In genomic region chr12:101761347-101761746, GRCh38 we compare ENCODE assay signal across 18 cellular contexts. TPM values are rescaled to one million over a fixed set of nuclear protein-coding genes. Genes with fewer than 3 reads are reported as not detected.
A peak's percentile ranks its signal among the peaks of the same experiment; 100 is the strongest.
DNase-seq lines count a peak whose midpoint lies in the region; ATAC-seq and TF ChIP-seq lines count a peak whose summit lies in the region.
"Had no signal": no experiment of that assay in that cellular context is flagged by ENCODE, and none has a peak within 500 bp of the region (broad histone marks: within the 10 kb centered on the region; RNA-seq: fewer than 3 reads in every experiment).

No MANE protein-coding gene starts in this region.

- H4K8ac ChIP-seq in IMR-90 (ENCODE audit: low read depth in 2 of 2, low read length in 2 of 2) = no peak overlapping the region

- no peak overlapping the region for H2AFZ ChIP-seq in IMR-90 (replicated peaks; ENCODE audit: low read length, poor library complexity)
- H2AFZ ChIP-seq: PC-9 had no signal

- no peak overlapping the region for H3K4me2 ChIP-seq in IMR-90 (ENCODE audit: low read depth, low read length)
- H3K4me2 ChIP-seq: PC-9 had no signal

- no peaks in the 10 kb centered on the region for H3K9me3 Mint-ChIP-seq in chondrocyte (ENCODE audit: low read depth)

- H3K27ac ChIP-seq in IMR-90 (ENCODE audit: insufficient read depth, low read length) (no peak overlapping the region), left lung (peak overlapping the region in 1 of 2 donors; percentile 45)
- H3K27ac ChIP-seq: PC-9, SK-N-MC had no signal

- dilution Hi-C loops in IMR-90 (cut with HindIII; ENCODE audit: low sequenced_read_pairs, unreplicated experiment) = no loop called here

- no peaks in the 10 kb centered on the region for H3K4me1 ChIP-seq in IMR-90 (ENCODE audit: control insufficient read depth, insufficient read depth, low read length)
- H3K4me1 ChIP-seq in left lung = peaks cover 6 to 23% of the 10 kb centered on the region in 2 donors

- TF ChIP-seq RAD21 in IMR-90 (IDR thresholded peaks at IDR 0.05; ENCODE audit: low read length) = no peak

- WGBS in IMR-90 (ENCODE audit: extremely low coverage in 2 of 2, insufficient read length in 1 of 2), 2 experiments = no CpG with 5 or more reads among the region's 5 CpGs

- no peak overlapping the region for H3K4me3 Mint-ChIP-seq in chondrocyte (ENCODE audit: unreplicated experiment)

- no peak overlapping the region for H3K18ac ChIP-seq in IMR-90 (ENCODE audit: low read depth, low read length)

- H3K36me3 Mint-ChIP-seq in chondrocyte (ENCODE audit: low read depth) = peaks cover 5% of the 10 kb centered on the region

- H4K5ac ChIP-seq in IMR-90 (ENCODE audit: low read depth, low read length) = no peak overlapping the region

- TF ChIP-seq POLR2A in IMR-90 (IDR thresholded peaks at IDR 0.05; ENCODE audit: low read depth, low read length) (no peak), GM18505 (IDR thresholded peaks at IDR 0.05; ENCODE audit: borderline replicate concordance, extremely low read depth, insufficient read depth, insufficient read length) (no peak)

- no peaks in the 10 kb centered on the region for H3K9me3 ChIP-seq in IMR-90 (ENCODE audit: control insufficient read depth, insufficient read depth, low read length)
- H3K9me3 ChIP-seq in left lung = no peaks in the 10 kb centered on the region

- no peak overlapping the region for H3K4me3 ChIP-seq in IMR-90 (ENCODE audit: insufficient read depth, low read depth, low read length)
- H3K4me3 ChIP-seq in left lung = no peak overlapping the region
- H3K4me3 ChIP-seq: GM12878, PC-9, SK-N-MC had no signal

- no peak overlapping the region for H3K14ac ChIP-seq in IMR-90 (replicated peaks; ENCODE audit: low read depth, low read length)

- DNase-seq in IMR-90 = peak; percentile 79
- DNase-seq in chondrocyte (ENCODE audit: low spot score) = no peak
- no peak for DNase-seq in left lung
- DNase-seq in posterior cingulate gyrus = no peak
- no peak for DNase-seq in NCI-H2227 (lab: John Stamatoyannopoulos, UW; ENCODE audit: unreplicated experiment)
- DNase-seq: C1 segment of cervical spinal cord, DMS153, HCEC 1CT, NCI-H1048, NCI-H146, NCI-H2081 treated with DMSO at 0.1 percent for 48 hours, NCI-H69, PC-9 had no signal

- no peak overlapping the region for H2BK20ac ChIP-seq in IMR-90 (ENCODE audit: low read depth, low read length)

- no peak for TF ChIP-seq CTCF in IMR-90 (conservative IDR thresholded peaks at IDR 0.05; ENCODE audit: low read depth, low read length)
- no peak for TF ChIP-seq CTCF in chondrocyte (IDR thresholded peaks at IDR 0.05)
- no peak for TF ChIP-seq CTCF in left lung (IDR thresholded peaks at IDR 0.05)

- in situ Hi-C loops in IMR-90 (cut with MboI; ENCODE audit: low sequenced_read_pairs) = loop anchor here (10.0 kb wide), 1 partner anchor 347 kb away; no protein-coding TSS in a partner anchor

- H2BK5ac ChIP-seq in IMR-90 (ENCODE audit: low read depth, low read length, poor library complexity, severe bottlenecking) = no peak overlapping the region

- H3K36me3 ChIP-seq in IMR-90 (ENCODE audit: control insufficient read depth, insufficient read depth, low read length) (peaks cover 9% of the 10 kb centered on the region), left lung (peaks cover 0 to 52% of the 10 kb centered on the region in 2 donors)

- H3K4ac ChIP-seq in IMR-90 (ENCODE audit: low read depth, low read length) = no peak overlapping the region

- peaks cover 9% of the 10 kb centered on the region for H3K4me1 Mint-ChIP-seq in chondrocyte (ENCODE audit: low read depth)

- H3K79me1 ChIP-seq in IMR-90 (ENCODE audit: low read depth in 1 of 2, low read length in 2 of 2) = no peaks in the 10 kb centered on the region

- H2AK5ac ChIP-seq in IMR-90 (ENCODE audit: low read depth, low read length) = no peak overlapping the region

- no peak overlapping the region for H2BK120ac ChIP-seq in IMR-90 (ENCODE audit: low read depth, low read length)

- H2BK15ac ChIP-seq in IMR-90 (ENCODE audit: low read depth, low read length) = no peak overlapping the region

- intact Hi-C loops in IMR-90 (cut with micrococcal nuclease) = loop anchor here (5.0 kb wide), 1 partner anchor 269 kb away; no protein-coding TSS in a partner anchor
- intact Hi-C loops in left lung (cut with DNase I) = no loop called here
- intact Hi-C loops in posterior cingulate gyrus (cut with DNase I) = loop anchor here (10.0 kb wide), 1 partner anchor 187 kb away; no protein-coding TSS in a partner anchor

- no peak overlapping the region for H3K23ac ChIP-seq in IMR-90 (ENCODE audit: low read depth, low read length)

- no peaks in the 10 kb centered on the region for H3K27me3 ChIP-seq in IMR-90 (ENCODE audit: control insufficient read depth, insufficient read depth, low read length)
- H3K27me3 ChIP-seq in left lung = no peaks in the 10 kb centered on the region

- no peaks in the 10 kb centered on the region for H3K27me3 Mint-ChIP-seq in chondrocyte (ENCODE audit: low read depth)

- no peaks in the 10 kb centered on the region for H4K20me1 ChIP-seq in IMR-90 (ENCODE audit: insufficient read depth, low read length)

- H3K56ac ChIP-seq in IMR-90 (ENCODE audit: extremely low read depth, insufficient read depth, low read length) = no peak overlapping the region

- H3K9me1 ChIP-seq in IMR-90 (ENCODE audit: insufficient read depth, low read length) = no peaks in the 10 kb centered on the region; the same call in 1 of the 2 replicates

- no TSS peak for BruUV-seq in IMR-90 (replicated peaks; lab: Mats Ljungman, UMichigan)

- CTCF ChIA-PET in IMR-90 (lab: Yijun Ruan, JAX) = interaction anchor here (0.6 kb wide), 1 partner anchor 128 kb away, joined by 3 read pairs; no protein-coding TSS in a partner anchor

- no peak overlapping the region for H2AK9ac ChIP-seq in IMR-90 (replicated peaks; ENCODE audit: low read depth, low read length, poor library complexity)

- peak overlapping the region; percentile 42 for H3K27ac Mint-ChIP-seq in chondrocyte (ENCODE audit: unreplicated experiment)

- no peak overlapping the region for H3K9ac ChIP-seq in IMR-90 (ENCODE audit: low read depth, low read length)

- POLR2A ChIA-PET in IMR-90 (lab: Charles Lee; ENCODE audit: unreplicated experiment) = no interaction called here

- H4K91ac ChIP-seq in IMR-90 (ENCODE audit: insufficient read depth, low read depth, low read length) = no peak overlapping the region

- ATAC-seq in IMR-90 (ENCODE audit: low read depth) (peak; percentile 35), left lung (peak; percentile 47), GM18505 (IDR thresholded peaks at IDR 0.05; ENCODE audit: unreplicated experiment) (no peak), HG03135 (IDR thresholded peaks at IDR 0.05; ENCODE audit: unreplicated experiment) (no peak)
- ATAC-seq: GM12878 had no signal

TF ChIP-seq in IMR-90, 13 proteins besides CTCF, POLR2A, EP300 and RAD21:
- TF ChIP-seq SMC3 (IDR thresholded peaks at IDR 0.05; ENCODE audit: low read depth, low read length) (no peak), BHLHE40 (IDR thresholded peaks at IDR 0.05; ENCODE audit: low read depth, low read length) (peak; percentile 61; the same call in 1 of the 2 replicates), CEBPB (IDR thresholded peaks at IDR 0.05; ENCODE audit: low read depth, low read length) (peak; percentile 64)
TF ChIP-seq in IMR-90: peak in this region for 2.

RNA-seq across cellular contexts. Expression of gene SYCP3, which starts 22.1 kb away (rescaled TPM):
- total RNA-seq in IMR-90 (2012; rRNA removed) = under 0.01 TPM in 1 of 2 replicates, not detected in the other
- 0.07 TPM in 1 of 2 replicates, not detected in the other for polyA plus RNA-seq in IMR-90 (2012; rRNA removed)
- polyA plus RNA-seq in IMR-90 (2012; cell fraction: cytosol; rRNA removed) = not detected in 2 replicates
- 0.10 TPM in 1 of 2 replicates, not detected in the other for polyA plus RNA-seq in IMR-90 (2012; cell fraction: nucleus; rRNA removed; ENCODE audit: low replicate concordance)
- total RNA-seq in chondrocyte = 0.05 TPM in 1 of 3 replicates, not detected in the others
- total RNA-seq in left lung = under 1 TPM; 0.23 to 0.76 TPM
- total RNA-seq: HT-29 had no signal

Comparison
In these comparisons a context has a peak if more than half of its experiments do, and no peak if none do; other contexts are left out.
1. ATAC-seq: peak in IMR-90 (single experiment) and left lung (single experiment); none in GM18505 (single experiment) and HG03135 (single experiment).
2. intact Hi-C loops: an anchor here in IMR-90 (5.0 kb wide) and posterior cingulate gyrus (10.0 kb wide); none called in left lung.